Comparison of ENCODE assay signal across 12 cellular contexts in the genomic region with DNA sequence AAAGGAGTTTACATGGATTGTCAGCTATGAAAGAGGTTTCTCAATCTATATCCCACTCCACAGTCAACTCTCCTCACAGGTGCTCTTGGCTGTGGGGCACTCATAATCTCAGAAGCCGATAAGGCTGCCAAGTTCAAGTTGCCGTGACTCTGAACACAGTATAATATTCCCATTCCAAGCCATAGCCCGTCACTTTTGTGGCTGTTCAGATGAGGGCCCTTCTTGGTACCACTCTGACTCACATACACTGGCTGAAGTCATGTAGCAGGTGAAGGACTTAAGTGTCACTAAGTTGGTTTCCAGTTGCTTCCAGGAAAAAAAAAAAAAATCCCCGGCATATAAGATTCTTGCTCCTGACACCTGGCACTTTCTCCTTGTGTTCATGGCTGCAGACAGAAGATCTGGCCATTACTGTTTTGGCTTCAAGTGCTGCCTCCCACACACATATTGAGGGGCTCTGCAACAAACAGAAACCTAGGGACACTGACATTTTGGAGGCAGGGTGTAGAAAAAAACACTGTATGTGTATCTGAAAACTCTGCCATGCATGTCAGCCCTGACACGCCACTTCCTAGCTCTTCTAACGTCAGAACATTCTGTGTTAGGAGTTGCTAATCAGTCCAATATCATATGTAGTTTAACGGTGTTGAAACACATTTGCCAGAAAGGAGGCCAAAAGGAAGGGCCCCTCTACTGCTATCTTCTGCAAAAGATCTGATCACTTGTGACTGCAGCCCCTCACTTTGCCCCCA.
DNase-seq lines count a peak whose midpoint lies in the region; ATAC-seq and TF ChIP-seq lines count a peak whose summit lies in the region.
"Had no signal": no experiment of that assay in that cellular context is flagged by ENCODE, and none has a peak within 500 bp of the region (broad histone marks: within the 10 kb centered on the region; RNA-seq: fewer than 3 reads in every experiment).

No MANE protein-coding gene starts in this region.

- H2BK120ac ChIP-seq in H9 (ENCODE audit: low read depth, low read length, poor library complexity, severe bottlenecking): no peak overlapping the region

- H3K4me1 Mint-ChIP-seq in H9: peaks cover 70 to 76% of the 10 kb centered on the region in 2 experiments
- peaks cover 62% of the 10 kb centered on the region for H3K4me1 Mint-ChIP-seq in activated T-helper 17 cell treated with anti-CD3 and anti-CD28 coated beads, Interleukin-2, amount 50 U/mL, for 72 hours
- peaks cover 45 to 47% of the 10 kb centered on the region in 2 donors for H3K4me1 Mint-ChIP-seq in natural killer cell treated with Interleukin-12 subunit alpha and Interleukin-12 subunit beta and Interleukin-15 and Interleukin-18, amount 100 ng/mL, for 72 hours (ENCODE audit: low read depth in 2 of 2)

- H3K9me3 Mint-ChIP-seq in H9: no peaks in the 10 kb centered on the region
- H3K9me3 Mint-ChIP-seq in activated T-helper 17 cell treated with anti-CD3 and anti-CD28 coated beads, Interleukin-2, amount 50 U/mL, for 72 hours: no peaks in the 10 kb centered on the region
- no peaks in the 10 kb centered on the region for H3K9me3 Mint-ChIP-seq in natural killer cell treated with Interleukin-12 subunit alpha and Interleukin-12 subunit beta and Interleukin-15 and Interleukin-18, amount 100 ng/mL, for 72 hours
- H3K9me3 Mint-ChIP-seq: naive B cell had no signal

- H3K27me3 ChIP-seq in H9 (ENCODE audit: insufficient read depth, low read length): no peaks in the 10 kb centered on the region
- no peaks in the 10 kb centered on the region for H3K27me3 ChIP-seq in gastroesophageal sphincter
- H3K27me3 ChIP-seq in prostate gland (replicated peaks; ENCODE audit: insufficient read depth): no peaks in the 10 kb centered on the region
- H3K27me3 ChIP-seq: MG63, right lobe of liver had no signal

- no peaks in the 10 kb centered on the region for H3K79me2 ChIP-seq in H9 (ENCODE audit: insufficient read depth, low read length)

- H3K4ac ChIP-seq in H9 (ENCODE audit: low read depth, low read length): no peak overlapping the region

- no peaks in the 10 kb centered on the region for H4K20me1 ChIP-seq in H9 (ENCODE audit: control insufficient read depth, insufficient read depth, insufficient read length)

- H3K27ac ChIP-seq in H9 (ENCODE audit: insufficient read length, low read depth, low read length) (no peak overlapping the region), gastroesophageal sphincter (no peak overlapping the region), prostate gland (no peak overlapping the region)
- H3K27ac ChIP-seq: right lobe of liver, thoracic aorta had no signal

- no peaks in the 10 kb centered on the region for H3K23me2 ChIP-seq in H9 (ENCODE audit: insufficient read length, low read depth, low read length, poor library complexity, severe bottlenecking)

- DNase-seq in H9 (no peak), prostate gland (ENCODE audit: low spot score) (no peak)
- no peak for DNase-seq in natural killer cell treated with Interleukin-12 subunit alpha and Interleukin-12 subunit beta and Interleukin-15 and Interleukin-18, amount 100 ng/mL, for 72 hours (ENCODE audit: low spot score)
- DNase-seq: MG63, naive B cell, right lobe of liver, SHP77 treated with DMSO at 0.1 percent for 48 hours had no signal

- no peak overlapping the region for H2AK5ac ChIP-seq in H9 (ENCODE audit: insufficient read length, low read length)

- H2BK15ac ChIP-seq in H9 (ENCODE audit: low read depth, low read length): no peak overlapping the region

- no peak overlapping the region for H3K23ac ChIP-seq in H9 (ENCODE audit: insufficient read length, low read depth, low read length)

- no peak overlapping the region for H3K9ac ChIP-seq in H9 (ENCODE audit: extremely low read depth, insufficient read length, low read length)

- no peak overlapping the region for H3K14ac ChIP-seq in H9 (ENCODE audit: insufficient read depth, low read length)

- H3K4me2 ChIP-seq in H9 (ENCODE audit: insufficient read depth, insufficient read length, low read length): no peak overlapping the region

- no peaks in the 10 kb centered on the region for H3K9me3 ChIP-seq in H9 (ENCODE audit: control insufficient read depth, low read depth, low read length)
- no peaks in the 10 kb centered on the region for H3K9me3 ChIP-seq in gastroesophageal sphincter
- no peaks in the 10 kb centered on the region for H3K9me3 ChIP-seq in prostate gland
- H3K9me3 ChIP-seq: MG63, right lobe of liver, thoracic aorta had no signal

- H3K4me3 ChIP-seq in GM08714 (ENCODE audit: low read length) (peak overlapping the region; percentile 62; the same call in 1 of the 2 replicates), gastroesophageal sphincter (no peak overlapping the region), prostate gland (no peak overlapping the region)
- H3K4me3 ChIP-seq: MG63, right lobe of liver, thoracic aorta had no signal

- no peak overlapping the region for H4K8ac ChIP-seq in H9 (replicated peaks; ENCODE audit: insufficient read length, low read depth, low read length)

- TF ChIP-seq POLR2A in gastroesophageal sphincter (IDR thresholded peaks at IDR 0.05): no peak
- no peak for TF ChIP-seq POLR2A in prostate gland (IDR thresholded peaks at IDR 0.05)

- no peak overlapping the region for H3K18ac ChIP-seq in H9 (ENCODE audit: insufficient read length, low read depth, low read length)

- peak overlapping the region in 2 of 3 experiments; percentile 19 to 41; a peak in 2 of 7 replicates for H3K27ac Mint-ChIP-seq in H9
- H3K27ac Mint-ChIP-seq in activated T-helper 17 cell treated with anti-CD3 and anti-CD28 coated beads, Interleukin-2, amount 50 U/mL, for 72 hours: peak overlapping the region; percentile 87
- peak overlapping the region; percentile 85 to 86 for H3K27ac Mint-ChIP-seq in natural killer cell treated with Interleukin-12 subunit alpha and Interleukin-12 subunit beta and Interleukin-15 and Interleukin-18, amount 100 ng/mL, for 72 hours
- H3K27ac Mint-ChIP-seq: naive B cell had no signal

- no peak overlapping the region for H2BK20ac ChIP-seq in H9 (ENCODE audit: low read depth, low read length, poor library complexity, severe bottlenecking)

- H3K56ac ChIP-seq in H9 (ENCODE audit: insufficient read length, low read depth, low read length): no peak overlapping the region

- no peak for TF ChIP-seq EP300 in gastroesophageal sphincter (IDR thresholded peaks at IDR 0.05)

- intact Hi-C loops in prostate gland (cut with DNase I): no loop called here

- H3K36me3 Mint-ChIP-seq in H9 (ENCODE audit: insufficient read depth in 1 of 3, low read depth in 3 of 3): no peaks in the 10 kb centered on the region
- no peaks in the 10 kb centered on the region for H3K36me3 Mint-ChIP-seq in activated T-helper 17 cell treated with anti-CD3 and anti-CD28 coated beads, Interleukin-2, amount 50 U/mL, for 72 hours (ENCODE audit: low read depth)
- no peaks in the 10 kb centered on the region for H3K36me3 Mint-ChIP-seq in natural killer cell treated with Interleukin-12 subunit alpha and Interleukin-12 subunit beta and Interleukin-15 and Interleukin-18, amount 100 ng/mL, for 72 hours
- H3K36me3 Mint-ChIP-seq: naive B cell had no signal

- no peak overlapping the region for H2AFZ ChIP-seq in H9 (ENCODE audit: low read length)

- no peaks in the 10 kb centered on the region for H3K79me1 ChIP-seq in H9 (ENCODE audit: insufficient read depth, low read depth, low read length, poor library complexity, severe bottlenecking)

- no peaks in the 10 kb centered on the region for H3K36me3 ChIP-seq in gastroesophageal sphincter
- no peaks in the 10 kb centered on the region for H3K36me3 ChIP-seq in prostate gland
- H3K36me3 ChIP-seq: MG63, right lobe of liver, thoracic aorta had no signal

- whole genome bisulfite sequencing in H9 (ENCODE audit: extremely low coverage, insufficient read length, low lambda C conversion rate): no CpG with 5 or more reads among the region's 7 CpGs
- WGBS in gastroesophageal sphincter (ENCODE audit: low coverage in 1 of 2), 2 donors: 84 to 86% methylated on average over 5 to 7 of the region's 7 CpGs
- WGBS in prostate gland: 69% methylated on average over 7 of the region's 7 CpGs

- TF ChIP-seq CTCF in H9 (conservative IDR thresholded peaks at IDR 0.05): no peak
- no peak for TF ChIP-seq CTCF in gastroesophageal sphincter (IDR thresholded peaks at IDR 0.05)
- TF ChIP-seq CTCF in prostate gland (IDR thresholded peaks at IDR 0.05): no peak

- H3K4me3 Mint-ChIP-seq in H9: no peak overlapping the region
- H3K4me3 Mint-ChIP-seq in activated T-helper 17 cell treated with anti-CD3 and anti-CD28 coated beads, Interleukin-2, amount 50 U/mL, for 72 hours: peak overlapping the region; percentile 83
- H3K4me3 Mint-ChIP-seq in natural killer cell treated with Interleukin-12 subunit alpha and Interleukin-12 subunit beta and Interleukin-15 and Interleukin-18, amount 100 ng/mL, for 72 hours: peak overlapping the region; percentile 90
- H3K4me3 Mint-ChIP-seq: naive B cell had no signal

- H3K4me1 ChIP-seq in H9 (ENCODE audit: insufficient read depth, low read length): peaks cover 26% of the 10 kb centered on the region; the same call in 1 of the 2 replicates
- H3K4me1 ChIP-seq in gastroesophageal sphincter: no peaks in the 10 kb centered on the region
- H3K4me1 ChIP-seq in prostate gland (replicated peaks): no peaks in the 10 kb centered on the region
- H3K4me1 ChIP-seq: right lobe of liver had no signal

- no peak overlapping the region for H4K5ac ChIP-seq in H9 (ENCODE audit: insufficient read length, low read depth, low read length)

- H3T11ph ChIP-seq in H9 (ENCODE audit: low read length): no peak overlapping the region

- no peak overlapping the region for H4K91ac ChIP-seq in H9 (ENCODE audit: insufficient read length, low read depth, low read length)

- H3K27me3 Mint-ChIP-seq in H9 (ENCODE audit: low read depth): no peaks in the 10 kb centered on the region
- no peaks in the 10 kb centered on the region for H3K27me3 Mint-ChIP-seq in activated T-helper 17 cell treated with anti-CD3 and anti-CD28 coated beads, Interleukin-2, amount 50 U/mL, for 72 hours
- no peaks in the 10 kb centered on the region for H3K27me3 Mint-ChIP-seq in natural killer cell treated with Interleukin-12 subunit alpha and Interleukin-12 subunit beta and Interleukin-15 and Interleukin-18, amount 100 ng/mL, for 72 hours

- H2BK5ac ChIP-seq in H9 (ENCODE audit: insufficient read length, low read length): no peak overlapping the region

- no peak overlapping the region for H2BK12ac ChIP-seq in H9 (ENCODE audit: insufficient read length, low read depth, low read length)

- no peak for ATAC-seq in activated T-helper 17 cell treated with anti-CD3 and anti-CD28 coated beads, Interleukin-2, amount 50 U/mL, for 72 hours (replicated peaks)
- peak in 1 of 2 donors; percentile 37 for ATAC-seq in natural killer cell treated with Interleukin-12 subunit alpha and Interleukin-12 subunit beta and Interleukin-15 and Interleukin-18, amount 100 ng/mL, for 72 hours
- no peak for ATAC-seq in gastroesophageal sphincter
- ATAC-seq in HG02852 (IDR thresholded peaks at IDR 0.05; ENCODE audit: unreplicated experiment): no peak

Comparison
In these comparisons a context has a peak if more than half of its experiments do, and no peak if none do; other contexts are left out.
1. H3K27ac Mint-ChIP-seq: peak in every context shown above with its lines; median percentile 87 in activated T-helper 17 cell treated with anti-CD3 and anti-CD28 coated beads, Interleukin-2, amount 50 U/mL, for 72 hours; 86 in natural killer cell treated with Interleukin-12 subunit alpha and Interleukin-12 subunit beta and Interleukin-15 and Interleukin-18, amount 100 ng/mL, for 72 hours; 30 in H9.
2. H3K4me3 Mint-ChIP-seq: peak in activated T-helper 17 cell treated with anti-CD3 and anti-CD28 coated beads, Interleukin-2, amount 50 U/mL, for 72 hours (single experiment) and natural killer cell treated with Interleukin-12 subunit alpha and Interleukin-12 subunit beta and Interleukin-15 and Interleukin-18, amount 100 ng/mL, for 72 hours (single experiment); none in H9 (0 of 2).